In the genomic region with DNA sequence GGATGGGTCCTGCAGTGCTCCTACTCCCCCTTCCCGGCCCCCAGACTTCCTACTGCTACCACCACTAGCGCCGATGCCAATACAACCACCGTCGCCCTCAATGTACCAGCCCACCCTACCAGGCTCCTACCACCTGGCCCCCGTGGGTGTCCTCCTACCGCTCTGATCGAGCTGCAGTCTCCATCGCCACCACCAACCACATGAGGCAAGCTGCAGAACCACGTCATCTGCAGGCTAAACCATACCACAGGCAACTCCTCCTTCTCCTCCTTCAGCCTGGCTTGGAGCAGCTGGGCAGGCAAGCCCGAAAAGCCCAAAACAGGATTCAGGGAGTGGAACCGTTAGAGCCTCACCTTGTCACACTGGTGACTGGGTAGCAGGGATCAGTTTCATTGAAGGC, we compare ENCODE assay signal across 10 cellular contexts. TPM values are rescaled to one million over a fixed set of nuclear protein-coding genes. Genes with fewer than 3 reads are reported as not detected.
"Had no signal": no experiment of that assay in that cellular context is flagged by ENCODE, and none has a peak within 500 bp of the region (broad histone marks: within the 10 kb centered on the region; RNA-seq: fewer than 3 reads in every experiment).

No MANE protein-coding gene starts in this region.

RNA-seq across cellular contexts. Expression of gene SPATA31C1, which starts 19.6 kb away (rescaled TPM):
- total RNA-seq: OCI-LY7, PC-3, PC-9, Peyer's patch, Right ventricle myocardium inferior, Right ventricle myocardium superior, RPMI7951, SJSA1, SK-MEL-5 had no signal

RNA-seq across cellular contexts. Expression of gene CDK20, which starts 37.0 kb away (rescaled TPM):
- total RNA-seq: OCI-LY7 had no signal

RNA-seq across cellular contexts. Expression of gene SPATA31E1, which starts 54.7 kb away (rescaled TPM):
- total RNA-seq: OCI-LY7, PC-9, Peyer's patch, Right ventricle myocardium inferior, Right ventricle myocardium superior, RPMI7951, SJCRH30, SK-MEL-5 had no signal
